In genomic region chr17:40442392-40443195, GRCh38 we compare ENCODE assay signal across 8 cellular contexts. TPM values are rescaled to one million over a fixed set of nuclear protein-coding genes. Genes with fewer than 3 reads are reported as not detected.
DNase-seq lines count a peak whose midpoint lies in the region; ATAC-seq and TF ChIP-seq lines count a peak whose summit lies in the region.

No MANE protein-coding gene starts in this region.

- H3K36me3 ChIP-seq in right lobe of liver = no peaks in the 10 kb centered on the region
- no peaks in the 10 kb centered on the region for H3K36me3 ChIP-seq in upper lobe of left lung

- peak overlapping the region; percentile 49 for H3K4me3 Mint-ChIP-seq in stimulated activated naive CD8-positive, alpha-beta T cell treated with anti-CD3 and anti-CD28 coated beads, Interleukin-15, Interleukin-2, amounts not matched to agents 100 ng/mL and 50 ng/mL, for 24 hours

- H3K4me1 ChIP-seq in right lobe of liver = peaks cover 0 to 18% (median 3%) of the 10 kb centered on the region in 4 donors
- H3K4me1 ChIP-seq in upper lobe of left lung = peaks cover 28 to 45% (median 43%) of the 10 kb centered on the region in 4 donors

- DNase-seq in stimulated activated naive CD8-positive, alpha-beta T cell treated with anti-CD3 and anti-CD28 coated beads, Interleukin-15, Interleukin-2, amounts not matched to agents 100 U/mL and 50 U/mL, for 24 hours = no peak
- DNase-seq in cardiac fibroblast (ENCODE audit: low read depth in 2 of 2) = peak; percentile 53 to 54
- peak in 1 of 3 donors; percentile 61 for DNase-seq in right lobe of liver
- DNase-seq in upper lobe of left lung = no peak
- no peak for DNase-seq in NOMO-1 treated with dmso at 0.1 percent for 144 hours (lab: John Stamatoyannopoulos, UW; ENCODE audit: unreplicated experiment)
- DNase-seq in epidermal melanocyte (ENCODE audit: insufficient read length, low spot score) = no peak

- ATAC-seq in stimulated activated naive CD8-positive, alpha-beta T cell treated with anti-CD3 and anti-CD28 coated beads, Interleukin-15, Interleukin-2, amounts not matched to agents 100 U/mL and 50 U/mL, for 24 hours = no peak
- ATAC-seq in right lobe of liver (peak in 3 of 4 donors; percentile 0 to 3 (median 2)), upper lobe of left lung (ENCODE audit: low FRiP score in 2 of 2) (peak; percentile 15 to 38), HG02623 (IDR thresholded peaks at IDR 0.05; ENCODE audit: unreplicated experiment) (no peak)

- no peak overlapping the region for H3K27ac Mint-ChIP-seq in stimulated activated naive CD8-positive, alpha-beta T cell treated with anti-CD3 and anti-CD28 coated beads, Interleukin-15, Interleukin-2, amounts not matched to agents 100 ng/mL and 50 ng/mL, for 24 hours

- no peak for TF ChIP-seq POLR2A in right lobe of liver (IDR thresholded peaks at IDR 0.05)
- no peak for TF ChIP-seq POLR2A in upper lobe of left lung (IDR thresholded peaks at IDR 0.05)

- peak overlapping the region; percentile 54 to 98 for H3K4me3 ChIP-seq in cardiac fibroblast (replicated peaks in 1 of 2; ENCODE audit: low read depth in 2 of 2, low read length in 2 of 2)
- H3K4me3 ChIP-seq in right lobe of liver = peak overlapping the region; percentile 88 to 94 (median 89)
- H3K4me3 ChIP-seq in upper lobe of left lung = peak overlapping the region; percentile 18 to 71 (median 67)

- 49% methylated on average over 10 of the region's 29 CpGs for WGBS in right lobe of liver (ENCODE audit: insufficient coverage, low coverage, low lambda C conversion rate, missing lambda C conversion rate)
- WGBS in upper lobe of left lung, 2 donors = 22 to 34% methylated on average over 27 to 29 of the region's 29 CpGs

- no peak for TF ChIP-seq CTCF in cardiac fibroblast (IDR thresholded peaks at IDR 0.05; ENCODE audit: low read depth, low read length)
- TF ChIP-seq CTCF in right lobe of liver (IDR thresholded peaks at IDR 0.05) = peak in 1 of 4 donors; percentile 18
- TF ChIP-seq CTCF in upper lobe of left lung (IDR thresholded peaks at IDR 0.05) = peak in 1 of 6 experiments; percentile 32

- H3K36me3 Mint-ChIP-seq in stimulated activated naive CD8-positive, alpha-beta T cell treated with anti-CD3 and anti-CD28 coated beads, Interleukin-15, Interleukin-2, amounts not matched to agents 100 ng/mL and 50 ng/mL, for 24 hours (ENCODE audit: low read depth) = no peaks in the 10 kb centered on the region

- H3K9me3 Mint-ChIP-seq in stimulated activated naive CD8-positive, alpha-beta T cell treated with anti-CD3 and anti-CD28 coated beads, Interleukin-15, Interleukin-2, amounts not matched to agents 100 ng/mL and 50 ng/mL, for 24 hours = no peaks in the 10 kb centered on the region

- no peak for TF ChIP-seq EP300 in upper lobe of left lung (IDR thresholded peaks at IDR 0.05)

- peaks cover 27% of the 10 kb centered on the region for H3K4me1 Mint-ChIP-seq in stimulated activated naive CD8-positive, alpha-beta T cell treated with anti-CD3 and anti-CD28 coated beads, Interleukin-15, Interleukin-2, amounts not matched to agents 100 ng/mL and 50 ng/mL, for 24 hours (ENCODE audit: low read depth)

- peaks cover 6% of the 10 kb centered on the region for H3K27me3 Mint-ChIP-seq in stimulated activated naive CD8-positive, alpha-beta T cell treated with anti-CD3 and anti-CD28 coated beads, Interleukin-15, Interleukin-2, amounts not matched to agents 100 ng/mL and 50 ng/mL, for 24 hours

- H3K27me3 ChIP-seq in right lobe of liver (no peaks in the 10 kb centered on the region), upper lobe of left lung (no peaks in the 10 kb centered on the region)

- peak overlapping the region; percentile 92 to 98 (median 96) for H3K27ac ChIP-seq in right lobe of liver
- peak overlapping the region; percentile 85 to 92 (median 90) for H3K27ac ChIP-seq in upper lobe of left lung

- H3K9me3 ChIP-seq in right lobe of liver (no peaks in the 10 kb centered on the region), upper lobe of left lung (no peaks in the 10 kb centered on the region)

- intact Hi-C loops in right lobe of liver (cut with DNase I) = loop anchor here in 1 of 2 donors (10.0 kb wide), 1 partner anchor 92 kb away; no protein-coding TSS in a partner anchor

RNA-seq across cellular contexts. Expression of gene IGFBP4, which starts 0.7 kb away (rescaled TPM):
- total RNA-seq in right lobe of liver = 100 to 1,000 TPM; 382 to 716 (median 430) TPM
- total RNA-seq in upper lobe of left lung = 100 to 1,000 TPM in 4 of 6 donors, 10 to 100 TPM in 2; 80.7 to 524 (median 169) TPM

RNA-seq across cellular contexts. Expression of gene TOP2A, which starts 24.9 kb away (rescaled TPM):
- total RNA-seq in right lobe of liver (1 to 10 TPM in 4 of 6 experiments, under 1 TPM in 2; 0.22 to 7.3 (median 3.0) TPM), upper lobe of left lung (10 to 100 TPM in 2 of 6 donors, 1 to 10 TPM in 3, under 1 TPM in 1; under 0.01 to 14.5 (median 6.2) TPM)

RNA-seq across cellular contexts. Expression of gene TNS4, which starts 58.8 kb away (rescaled TPM):
- total RNA-seq in right lobe of liver = not detected
- total RNA-seq in upper lobe of left lung = 1 to 10 TPM in 4 of 6 donors, under 1 TPM in 1, not detected in 1; 0.54 to 5.1 (median 1.1) TPM

Comparison
In these comparisons a context has a peak if more than half of its experiments do, and no peak if none do; other contexts are left out.
1. ATAC-seq: peak in right lobe of liver (3 of 4) and upper lobe of left lung (2 of 2); none in stimulated activated naive CD8-positive, alpha-beta T cell treated with anti-CD3 and anti-CD28 coated beads, Interleukin-15, Interleukin-2, amounts not matched to agents 100 U/mL and 50 U/mL, for 24 hours (single experiment) and HG02623 (single experiment).
2. DNase-seq: peak in cardiac fibroblast (2 of 2); none in stimulated activated naive CD8-positive, alpha-beta T cell treated with anti-CD3 and anti-CD28 coated beads, Interleukin-15, Interleukin-2, amounts not matched to agents 100 U/mL and 50 U/mL, for 24 hours (single experiment), upper lobe of left lung (0 of 2), NOMO-1 treated with dmso at 0.1 percent for 144 hours (single experiment) and epidermal melanocyte (single experiment).
3. Peak in every context shown above with its lines, with median percentiles within 50 percentile points of each other: H3K4me3 ChIP-seq.